28 cellular contexts compared by ENCODE assay signal in genomic region chr14:88500611-88501010, GRCh38. TPM values are rescaled to one million over a fixed set of nuclear protein-coding genes. Genes with fewer than 3 reads are reported as not detected.
"Had no signal": no experiment of that assay in that cellular context is flagged by ENCODE, and none has a peak within 500 bp of the region (broad histone marks: within the 10 kb centered on the region; RNA-seq: fewer than 3 reads in every experiment).

No MANE protein-coding gene starts in this region.

- H3K4me2 ChIP-seq: hepatocyte had no signal

- ATAC-seq: esophagus mucosa; gastrocnemius medialis; heart left ventricle; left cardiac atrium; left lung; left ventricle myocardium superior; lower lobe of right lung; mucosa of descending colon; naive thymus-derived CD8-positive, alpha-beta T cell had no signal

- H3K4me3 ChIP-seq: coronary artery, dorsolateral prefrontal cortex, esophagus squamous epithelium, gastrocnemius medialis, heart left ventricle, hepatocyte, left lung, lower lobe of right lung, mucosa of descending colon had no signal

- H3K27ac ChIP-seq: coronary artery, dorsolateral prefrontal cortex, epithelial cell of prostate, esophagus squamous epithelium, gastrocnemius medialis, heart left ventricle, hepatocyte, left lung, lower lobe of right lung had no signal

- H2AFZ ChIP-seq: hepatocyte had no signal

- H3K27me3 ChIP-seq: dorsolateral prefrontal cortex, esophagus squamous epithelium, gastrocnemius medialis, heart left ventricle, hepatocyte, left lung had no signal

- DNase-seq: dermis blood vessel endothelial cell; dorsolateral prefrontal cortex; effector CD4-positive, alpha-beta T cell; effector memory CD4-positive, alpha-beta T cell; erythroblast; esophagus squamous epithelium; foreskin fibroblast; foreskin melanocyte; gastrocnemius medialis; heart left ventricle; hypothalamus; immature natural killer cell; islet precursor cell; kidney; kidney glomerular epithelial cell; left cardiac atrium; left lung; left ventricle myocardium superior; lower lobe of right lung; mesenchymal stem cell; mucosa of descending colon; naive B cell; naive thymus-derived CD8-positive, alpha-beta T cell had no signal

- H3K4me1 ChIP-seq: esophagus squamous epithelium, gastrocnemius medialis, left lung, lower lobe of right lung had no signal

- H3K9me3 ChIP-seq: esophagus squamous epithelium, gastrocnemius medialis, heart left ventricle, left lung, lower lobe of right lung, mucosa of descending colon had no signal

- H3K79me2 ChIP-seq: hepatocyte had no signal

- FAIRE-seq: colon, kidney had no signal

RNA-seq across cellular contexts. Expression of gene PTPN21, which starts 54.2 kb away (rescaled TPM):
- total RNA-seq: naive thymus-derived CD8-positive, alpha-beta T cell had no signal
- polyA plus RNA-seq: immature natural killer cell; naive thymus-derived CD8-positive, alpha-beta T cell had no signal
